Comparison of ENCODE assay signal across 28 cellular contexts in genomic region chr6:121237859-121238258, GRCh38.
"Had no signal": no experiment of that assay in that cellular context is flagged by ENCODE, and none has a peak within 500 bp of the region (broad histone marks: within the 10 kb centered on the region; RNA-seq: fewer than 3 reads in every experiment).

No MANE protein-coding gene starts in this region.

- H3K36me3 ChIP-seq: ascending aorta had no signal

- H3K4me1 Mint-ChIP-seq: activated CD4-positive, alpha-beta T cell treated with anti-CD3 and anti-CD28 coated beads for 36 hours; activated CD8-positive, alpha-beta memory T cell treated with anti-CD3 and anti-CD28 coated beads, Interleukin-2, amount 10 ng/mL, durations not matched to agents 7 days and 5 days; brain had no signal

- H3K4me1 ChIP-seq: ascending aorta, esophagus squamous epithelium had no signal

- H3K27me3 Mint-ChIP-seq: activated CD4-positive, alpha-beta memory T cell treated with anti-CD3 and anti-CD28 coated beads for 36 hours; activated CD4-positive, alpha-beta T cell treated with anti-CD3 and anti-CD28 coated beads for 36 hours; activated CD4-positive, alpha-beta T cell treated with anti-CD3 and anti-CD28 coated beads, Interleukin-2, amount 10 ng/mL, durations not matched to agents 24 days and 14 days; activated CD8-positive, alpha-beta memory T cell treated with anti-CD3 and anti-CD28 coated beads, Interleukin-2, amount 10 ng/mL, durations not matched to agents 7 days and 5 days; activated naive CD4-positive, alpha-beta T cell treated with anti-CD3 and anti-CD28 coated beads, Interleukin-2, amount 10 ng/mL, durations not matched to agents 7 days and 5 days; activated naive CD8-positive, alpha-beta T cell treated with anti-CD3 and anti-CD28 coated beads, Interleukin-2, amount 10 ng/mL, durations not matched to agents 7 days and 5 days; brain; effector memory CD8-positive, alpha-beta T cell had no signal

- H3K9me3 ChIP-seq: ascending aorta, esophagus squamous epithelium had no signal

- H3K27ac Mint-ChIP-seq: activated CD4-positive, alpha-beta memory T cell treated with anti-CD3 and anti-CD28 coated beads for 36 hours; activated CD4-positive, alpha-beta T cell treated with anti-CD3 and anti-CD28 coated beads for 36 hours; activated CD4-positive, alpha-beta T cell treated with anti-CD3 and anti-CD28 coated beads, Interleukin-2, amount 10 ng/mL, durations not matched to agents 24 days and 14 days; activated CD8-positive, alpha-beta memory T cell treated with anti-CD3 and anti-CD28 coated beads, Interleukin-2, amount 10 ng/mL, durations not matched to agents 7 days and 5 days; activated CD8-positive, alpha-beta T cell treated with anti-CD3 and anti-CD28 coated beads, Interleukin-2, amount 10 ng/mL, durations not matched to agents 7 days and 5 days; activated naive CD4-positive, alpha-beta T cell treated with anti-CD3 and anti-CD28 coated beads, Interleukin-2, amount 10 ng/mL, durations not matched to agents 7 days and 5 days; activated naive CD4-positive, alpha-beta T cell treated with anti-CD3 and anti-CD28 coated beads, Interleukin-2, amount 50 U/mL, for 72 hours; activated T-helper 1 cell treated with anti-CD3 and anti-CD28 coated beads, Interleukin-12 subunit alpha, Interleukin-12 subunit beta, Interleukin-2, Interleukin-4 antibody, amounts not matched to agents 30 ng/mL and 10 ng/mL and 1 ng/mL, durations not matched to agents 14 hours and 24 hours and 36 hours; activated T-helper 2 cell treated with anti-CD3 and anti-CD28 coated beads, Interferon-gamma antibody, Interleukin-2, Interleukin-4, amounts not matched to agents 10 μg/mL and 5 μg/mL and 100 μg/mL, durations not matched to agents 14 hours and 24 hours and 36 hours; brain; effector memory CD8-positive, alpha-beta T cell had no signal

- ATAC-seq: activated CD4-positive, alpha-beta T cell treated with anti-CD3 and anti-CD28 coated beads for 36 hours; activated CD8-positive, alpha-beta memory T cell treated with anti-CD3 and anti-CD28 coated beads, Interleukin-2, amount 10 ng/mL, durations not matched to agents 7 days and 5 days; activated CD8-positive, alpha-beta T cell treated with anti-CD3 and anti-CD28 coated beads, Interleukin-2, amount 10 ng/mL, durations not matched to agents 7 days and 5 days; activated naive CD4-positive, alpha-beta T cell treated with anti-CD3 and anti-CD28 coated beads, Interleukin-2, amount 50 U/mL, for 72 hours; effector memory CD8-positive, alpha-beta T cell had no signal

- H3K9me3 Mint-ChIP-seq: activated naive CD4-positive, alpha-beta T cell treated with anti-CD3 and anti-CD28 coated beads, Interleukin-2, amount 10 ng/mL, durations not matched to agents 7 days and 5 days; activated naive CD8-positive, alpha-beta T cell treated with anti-CD3 and anti-CD28 coated beads, Interleukin-2, amount 10 ng/mL, durations not matched to agents 7 days and 5 days; activated T-helper 1 cell treated with anti-CD3 and anti-CD28 coated beads, Interleukin-12 subunit alpha, Interleukin-12 subunit beta, Interleukin-2, Interleukin-4 antibody, amounts not matched to agents 30 ng/mL and 10 ng/mL and 1 ng/mL, durations not matched to agents 14 hours and 24 hours and 36 hours; activated T-helper 2 cell treated with anti-CD3 and anti-CD28 coated beads, Interferon-gamma antibody, Interleukin-2, Interleukin-4, amounts not matched to agents 10 μg/mL and 5 μg/mL and 100 μg/mL, durations not matched to agents 14 hours and 24 hours and 36 hours had no signal

- H3K27ac ChIP-seq: ascending aorta, epithelial cell of prostate, esophagus squamous epithelium had no signal

- DNase-seq: activated CD4-positive, alpha-beta memory T cell treated with anti-CD3 and anti-CD28 coated beads for 36 hours; activated CD4-positive, alpha-beta T cell treated with anti-CD3 and anti-CD28 coated beads for 36 hours; activated CD4-positive, alpha-beta T cell treated with anti-CD3 and anti-CD28 coated beads, Interleukin-2, amount 10 ng/mL, durations not matched to agents 24 days and 14 days; activated CD4-positive, CD25-positive, alpha-beta regulatory T cell; activated CD4-positive, CD25-positive, alpha-beta regulatory T cell treated with anti-CD3 and anti-CD28 coated beads, Interleukin-2, amount 50 U/mL, for 72 hours; activated CD8-positive, alpha-beta memory T cell treated with anti-CD3 and anti-CD28 coated beads, Interleukin-2, amount 10 ng/mL, durations not matched to agents 7 days and 5 days; activated CD8-positive, alpha-beta memory T cell treated with anti-CD3 and anti-CD28 coated beads, Interleukin-2, amount 50 U/mL, for 4 hours; activated CD8-positive, alpha-beta T cell treated with anti-CD3 and anti-CD28 coated beads, Interleukin-2, amount 10 ng/mL, durations not matched to agents 7 days and 5 days; activated effector memory CD4-positive, alpha-beta T cell treated with anti-CD3 and anti-CD28 coated beads, Interleukin-2, amount 50 U/mL, for 16 hours; activated naive CD4-positive, alpha-beta T cell treated with anti-CD3 and anti-CD28 coated beads, Interleukin-2, amount 10 ng/mL, durations not matched to agents 7 days and 5 days; activated naive CD8-positive, alpha-beta T cell treated with anti-CD3 and anti-CD28 coated beads, Interleukin-2, amount 10 ng/mL, durations not matched to agents 7 days and 5 days; activated T-cell treated with anti-CD3 and anti-CD28 coated beads, Interleukin-2, amount 50 U/mL, for 1 hour; activated T-cell treated with anti-CD3 and anti-CD28 coated beads, Interleukin-2, amount 50 U/mL, for 48 hours; caudate nucleus; cortex of kidney; dermis blood vessel endothelial cell; effector CD4-positive, alpha-beta T cell; effector memory CD8-positive, alpha-beta T cell; esophagus squamous epithelium; head of caudate nucleus; hippocampal formation; T-helper 2 cell had no signal

- H3K4me3 Mint-ChIP-seq: activated CD4-positive, alpha-beta memory T cell treated with anti-CD3 and anti-CD28 coated beads for 36 hours; activated CD4-positive, alpha-beta T cell treated with anti-CD3 and anti-CD28 coated beads for 36 hours; activated CD4-positive, alpha-beta T cell treated with anti-CD3 and anti-CD28 coated beads, Interleukin-2, amount 10 ng/mL, durations not matched to agents 24 days and 14 days; activated CD8-positive, alpha-beta memory T cell treated with anti-CD3 and anti-CD28 coated beads, Interleukin-2, amount 10 ng/mL, durations not matched to agents 7 days and 5 days; activated CD8-positive, alpha-beta T cell treated with anti-CD3 and anti-CD28 coated beads, Interleukin-2, amount 10 ng/mL, durations not matched to agents 7 days and 5 days; activated naive CD4-positive, alpha-beta T cell treated with anti-CD3 and anti-CD28 coated beads, Interleukin-2, amount 10 ng/mL, durations not matched to agents 7 days and 5 days; activated naive CD8-positive, alpha-beta T cell treated with anti-CD3 and anti-CD28 coated beads, Interleukin-2, amount 10 ng/mL, durations not matched to agents 7 days and 5 days; activated T-helper 1 cell treated with anti-CD3 and anti-CD28 coated beads, Interleukin-12 subunit alpha, Interleukin-12 subunit beta, Interleukin-2, Interleukin-4 antibody, amounts not matched to agents 30 ng/mL and 10 ng/mL and 1 ng/mL, durations not matched to agents 14 hours and 24 hours and 36 hours; brain; effector memory CD8-positive, alpha-beta T cell had no signal

- H3K4me3 ChIP-seq: ascending aorta, esophagus squamous epithelium had no signal

- H3K27me3 ChIP-seq: ascending aorta, esophagus squamous epithelium had no signal
